Comparison of ENCODE assay signal across 15 cellular contexts in genomic region chr1:221637641-221638041, GRCh38.
DNase-seq lines count a peak whose midpoint lies in the region; ATAC-seq, FAIRE-seq and TF ChIP-seq lines count a peak whose summit lies in the region.
"Had no signal": no experiment of that assay in that cellular context is flagged by ENCODE, and none has a peak within 500 bp of the region (broad histone marks: within the 10 kb centered on the region; RNA-seq: fewer than 3 reads in every experiment).

No MANE protein-coding gene starts in this region.

- TF ChIP-seq RAD21 in IMR-90 (IDR thresholded peaks at IDR 0.05; ENCODE audit: low read length), result no peak

- H2AK5ac ChIP-seq in IMR-90 (ENCODE audit: low read depth, low read length), result no peak overlapping the region

- H3K9me1 ChIP-seq in IMR-90 (ENCODE audit: insufficient read depth, low read length), result no peaks in the 10 kb centered on the region

- H2BK20ac ChIP-seq in IMR-90 (ENCODE audit: low read depth, low read length), result no peak overlapping the region

- H3K14ac ChIP-seq in IMR-90 (replicated peaks; ENCODE audit: low read depth, low read length), result no peak overlapping the region

- no peak overlapping the region for H3K56ac ChIP-seq in IMR-90 (ENCODE audit: extremely low read depth, insufficient read depth, low read length)

- no peak overlapping the region for H3K4me3 ChIP-seq in AG09309 (ENCODE audit: control insufficient read depth, low read depth, low read length)
- H3K4me3 ChIP-seq in IMR-90 (ENCODE audit: insufficient read depth, low read depth, low read length), result no peak overlapping the region
- H3K4me3 ChIP-seq in epithelial cell of proximal tubule (ENCODE audit: low read depth, low read length), result no peak overlapping the region
- H3K4me3 ChIP-seq: GM23338 had no signal

- WGBS in IMR-90 (ENCODE audit: extremely low coverage in 2 of 2, insufficient read length in 1 of 2), 2 experiments, result no CpG with 5 or more reads among the region's 2 CpGs

- H3K79me1 ChIP-seq in IMR-90 (ENCODE audit: low read depth in 1 of 2, low read length in 2 of 2), result no peaks in the 10 kb centered on the region

- H4K91ac ChIP-seq in IMR-90 (ENCODE audit: insufficient read depth, low read depth, low read length), result no peak overlapping the region

- H2AFZ ChIP-seq in IMR-90 (replicated peaks; ENCODE audit: low read length, poor library complexity), result peak overlapping the region; percentile 49
- H2AFZ ChIP-seq: GM23338 had no signal

- no peak overlapping the region for H2AK9ac ChIP-seq in IMR-90 (replicated peaks; ENCODE audit: low read depth, low read length, poor library complexity)

- no peaks in the 10 kb centered on the region for H3K36me3 ChIP-seq in IMR-90 (ENCODE audit: control insufficient read depth, insufficient read depth, low read length)

- H4K5ac ChIP-seq in IMR-90 (ENCODE audit: low read depth, low read length), result no peak overlapping the region

- no peak overlapping the region for H3K9ac ChIP-seq in IMR-90 (ENCODE audit: low read depth, low read length)

- H3K9me3 ChIP-seq in IMR-90 (ENCODE audit: control insufficient read depth, insufficient read depth, low read length), result no peaks in the 10 kb centered on the region

- H3K27me3 ChIP-seq in IMR-90 (ENCODE audit: control insufficient read depth, insufficient read depth, low read length), result no peaks in the 10 kb centered on the region

- no peak for TF ChIP-seq POLR2A in IMR-90 (IDR thresholded peaks at IDR 0.05; ENCODE audit: low read depth, low read length)
- TF ChIP-seq POLR2A in GM12891 (IDR thresholded peaks at IDR 0.05; ENCODE audit: low read depth, low read length), result no peak

- no peak overlapping the region for H3K4ac ChIP-seq in IMR-90 (ENCODE audit: low read depth, low read length)

- no peak overlapping the region for H4K8ac ChIP-seq in IMR-90 (ENCODE audit: low read depth in 2 of 2, low read length in 2 of 2)

- no peak overlapping the region for H3K27ac ChIP-seq in IMR-90 (ENCODE audit: insufficient read depth, low read length)
- H3K27ac ChIP-seq: C4-2B had no signal

- no peak for FAIRE-seq in GM12891 (lab: Jason Lieb, UNC)

- CTCF ChIA-PET in IMR-90 (lab: Yijun Ruan, JAX), result interaction anchor here (0.9 to 1.0 kb wide), 4 partner anchors 10 to 94 kb away, joined by 3 read pairs; no protein-coding TSS in a partner anchor

- in situ Hi-C loops in IMR-90 (cut with MboI; ENCODE audit: low sequenced_read_pairs), result no loop called here

- BruUV-seq in IMR-90 (replicated peaks; lab: Mats Ljungman, UMichigan), result no TSS peak

- no peaks in the 10 kb centered on the region for H3K4me1 ChIP-seq in IMR-90 (ENCODE audit: control insufficient read depth, insufficient read depth, low read length)

- H2BK120ac ChIP-seq in IMR-90 (ENCODE audit: low read depth, low read length), result no peak overlapping the region; the same call in 1 of the 2 replicates

- no peak overlapping the region for H3K4me2 ChIP-seq in IMR-90 (ENCODE audit: low read depth, low read length)
- H3K4me2 ChIP-seq: GM23338 had no signal

- POLR2A ChIA-PET in IMR-90 (lab: Charles Lee; ENCODE audit: unreplicated experiment), result no interaction called here

- peak; percentile 46 for DNase-seq in AG09309 (ENCODE audit: low read depth)
- peak; percentile 34 for DNase-seq in IMR-90
- DNase-seq in epithelial cell of proximal tubule (ENCODE audit: low read depth), result no peak
- peak; percentile 30 for DNase-seq in medulla oblongata (ENCODE audit: extremely low spot score)
- DNase-seq in GM12891 (ENCODE audit: insufficient read length, low spot score), result no peak
- no peak for DNase-seq in NCI-H2081 treated with DMSO at 0.1 percent for 48 hours (lab: John Stamatoyannopoulos, UW)
- DNase-seq: activated CD4-positive, alpha-beta T cell treated with anti-CD3 and anti-CD28 coated beads, Interleukin-2, amount 50 U/mL, for 1 hour; NCI-H1105 treated with DMSO at 0.1 percent for 48 hours; T-helper 1 cell had no signal

- no peak overlapping the region for H3K18ac ChIP-seq in IMR-90 (ENCODE audit: low read depth, low read length)

- dilution Hi-C loops in IMR-90 (cut with HindIII; ENCODE audit: low sequenced_read_pairs, unreplicated experiment), result no loop called here

- intact Hi-C loops in IMR-90 (cut with micrococcal nuclease), result no loop called here

- ATAC-seq in IMR-90 (ENCODE audit: low read depth) (peak; percentile 68), GM18498 (IDR thresholded peaks at IDR 0.05; ENCODE audit: unreplicated experiment) (no peak), GM19397 (IDR thresholded peaks at IDR 0.05; ENCODE audit: unreplicated experiment) (no peak)
- ATAC-seq: esophagus mucosa; GM23338; stimulated activated effector memory CD8-positive, alpha-beta T cell treated with anti-CD3 and anti-CD28 coated beads, Interleukin-12 subunit alpha, Interleukin-12 subunit beta, amount 100 ng/mL, for 72 hours had no signal

- no peak overlapping the region for H3K23ac ChIP-seq in IMR-90 (ENCODE audit: low read depth, low read length)

- no peak overlapping the region for H2BK15ac ChIP-seq in IMR-90 (ENCODE audit: low read depth, low read length)

- H2BK5ac ChIP-seq in IMR-90 (ENCODE audit: low read depth, low read length, poor library complexity, severe bottlenecking), result no peak overlapping the region

- TF ChIP-seq CTCF in AG09309 (IDR thresholded peaks at IDR 0.05; ENCODE audit: control insufficient read depth, insufficient read depth, low read depth, low read length, missing control alignments) (peak; percentile 22), IMR-90 (conservative IDR thresholded peaks at IDR 0.05; ENCODE audit: low read depth, low read length) (no peak), epithelial cell of proximal tubule (conservative IDR thresholded peaks at IDR 0.05; ENCODE audit: low read depth, low read length) (peak; percentile 25)

- no peaks in the 10 kb centered on the region for H4K20me1 ChIP-seq in IMR-90 (ENCODE audit: insufficient read depth, low read length)

TF ChIP-seq in IMR-90, 13 proteins besides CTCF, POLR2A, EP300 and RAD21:
- TF ChIP-seq MAZ (IDR thresholded peaks at IDR 0.05; ENCODE audit: borderline replicate concordance, low read depth, low read length) (no peak), MAFK (IDR thresholded peaks at IDR 0.05; ENCODE audit: low read depth, low read length) (no peak), ELK1 (IDR thresholded peaks at IDR 0.05; ENCODE audit: borderline replicate concordance, low read depth, low read length) (no peak), MXI1 (IDR thresholded peaks at IDR 0.05; ENCODE audit: borderline replicate concordance, low read depth, low read length) (no peak), FOS (IDR thresholded peaks at IDR 0.05; ENCODE audit: low read depth, low read length) (no peak), RCOR1 (IDR thresholded peaks at IDR 0.05; ENCODE audit: insufficient replicate concordance, low read length) (no peak)

TF ChIP-seq in GM12891, 5 proteins besides CTCF, POLR2A, EP300 and RAD21:
- TF ChIP-seq POU2F2 (IDR thresholded peaks at IDR 0.05; ENCODE audit: low read depth, low read length), result no peak
- no peak for TF ChIP-seq TAF1 (IDR thresholded peaks at IDR 0.05; ENCODE audit: low read depth, low read length)
- TF ChIP-seq PAX5 (IDR thresholded peaks at IDR 0.05; ENCODE audit: insufficient read depth, low read length, severe bottlenecking), result no peak
- no peak for TF ChIP-seq POLR2AphosphoS5 (IDR thresholded peaks at IDR 0.05; ENCODE audit: low read depth, low read length)
- TF ChIP-seq SPI1 (IDR thresholded peaks at IDR 0.05; ENCODE audit: low read depth, low read length), result no peak

Comparison
In these comparisons a context has a peak if more than half of its experiments do, and no peak if none do; other contexts are left out.
1. DNase-seq: peak in AG09309 (single experiment), IMR-90 (single experiment) and medulla oblongata (single experiment); none in epithelial cell of proximal tubule (single experiment), GM12891 (single experiment) and NCI-H2081 treated with DMSO at 0.1 percent for 48 hours (single experiment).